Comparison of ENCODE assay signal across 1 cellular context in the genomic region with DNA sequence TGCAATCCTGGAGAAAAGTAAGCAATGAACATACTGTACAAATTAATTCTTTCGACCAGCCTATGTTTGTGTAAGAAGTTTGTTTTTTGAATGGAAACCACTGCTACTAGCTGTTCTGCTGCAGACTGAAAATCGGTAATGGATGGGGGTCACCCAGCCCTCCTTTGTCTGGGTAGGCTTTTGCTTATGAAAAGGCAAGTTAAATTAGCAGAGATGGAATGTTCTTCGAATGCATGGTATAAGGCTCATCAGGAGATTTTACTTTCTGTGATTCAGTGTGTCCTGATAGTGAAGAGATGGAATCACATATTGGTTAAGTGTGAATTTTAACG.
TF ChIP-seq lines count a peak whose summit lies in the region.

No MANE protein-coding gene starts in this region.

TF ChIP-seq in IMR-90, 13 proteins besides CTCF, POLR2A, EP300 and RAD21:
- 0 out of 2 replicates have a peak, but pooled peaks have one; percentile 41 for TF ChIP-seq CEBPB (IDR thresholded peaks at IDR 0.05; ENCODE audit: low read depth, low read length)
- TF ChIP-seq MXI1 (IDR thresholded peaks at IDR 0.05; ENCODE audit: borderline replicate concordance, low read depth, low read length), result no peak
